Comparison of ENCODE assay signal across 17 cellular contexts in the genomic region with DNA sequence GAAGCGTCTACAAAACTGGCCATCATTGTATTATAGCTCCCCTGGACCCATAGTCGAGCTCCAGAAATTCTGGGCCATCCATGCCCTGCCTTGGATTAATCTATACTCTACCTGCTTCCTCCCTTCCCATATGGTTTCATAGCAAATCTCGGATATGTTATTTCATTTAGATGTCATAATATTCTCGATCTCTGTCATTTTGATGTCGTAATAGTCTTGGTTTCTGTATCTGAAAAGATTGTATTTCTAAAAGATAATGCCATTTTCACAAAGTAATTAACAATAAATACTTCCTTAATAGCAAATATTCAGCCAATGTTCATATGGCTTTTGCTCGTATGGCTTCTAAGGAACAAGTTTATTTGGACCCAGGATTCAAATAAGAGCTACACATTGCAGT. TPM values are rescaled to one million over a fixed set of nuclear protein-coding genes. Genes with fewer than 3 reads are reported as not detected.
A peak's percentile ranks its signal among the peaks of the same experiment; 100 is the strongest.
DNase-seq lines count a peak whose midpoint lies in the region; ATAC-seq and TF ChIP-seq lines count a peak whose summit lies in the region.
"Had no signal": no experiment of that assay in that cellular context is flagged by ENCODE, and none has a peak within 500 bp of the region (broad histone marks: within the 10 kb centered on the region; RNA-seq: fewer than 3 reads in every experiment).

No MANE protein-coding gene starts in this region.

- DNase-seq in natural killer cell (no peak), T-helper 17 cell (no peak), immature natural killer cell (no peak), H4 (ENCODE audit: low spot score) (no peak), activated gamma-delta T cell (lab: John Stamatoyannopoulos, UW) (no peak)
- DNase-seq in natural killer cell treated with Interleukin-12 subunit alpha and Interleukin-12 subunit beta and Interleukin-15 and Interleukin-18, amount 100 ng/mL, for 72 hours (ENCODE audit: low spot score) = no peak
- DNase-seq: C1 segment of cervical spinal cord; CD4-positive, alpha-beta memory T cell; DMS 273 treated with DMSO at 0.1 percent for 48 hours; DMS79; EL; GDM1; GM23248; H9 had no signal

- H3K9me3 Mint-ChIP-seq in natural killer cell (no peaks in the 10 kb centered on the region), immature natural killer cell (no peaks in the 10 kb centered on the region)
- H3K9me3 Mint-ChIP-seq in natural killer cell treated with Interleukin-12 subunit alpha and Interleukin-12 subunit beta and Interleukin-15 and Interleukin-18, amount 100 ng/mL, for 72 hours = no peaks in the 10 kb centered on the region
- H3K9me3 Mint-ChIP-seq: H9 had no signal

- intact Hi-C loops in natural killer cell (cut with micrococcal nuclease) = no loop called here

- H3K27ac Mint-ChIP-seq in natural killer cell (peak overlapping the region; percentile 35 to 47), T-helper 17 cell (peak overlapping the region; percentile 60), immature natural killer cell (peak overlapping the region in 5 of 6 donors; percentile 30 to 84 (median 62))
- H3K27ac Mint-ChIP-seq in natural killer cell treated with Interleukin-12 subunit alpha and Interleukin-12 subunit beta and Interleukin-15 and Interleukin-18, amount 100 ng/mL, for 72 hours = peak overlapping the region in 1 of 2 donors; percentile 20
- H3K27ac Mint-ChIP-seq: H9 had no signal

- no peak for ATAC-seq in natural killer cell
- no peak for ATAC-seq in natural killer cell treated with Interleukin-12 subunit alpha and Interleukin-12 subunit beta and Interleukin-15 and Interleukin-18, amount 100 ng/mL, for 72 hours
- no peak for ATAC-seq in T-helper 17 cell
- ATAC-seq in HG02884 (IDR thresholded peaks at IDR 0.05; ENCODE audit: unreplicated experiment) = no peak
- ATAC-seq: GM12878, HCT116 had no signal

- H3K36me3 Mint-ChIP-seq in natural killer cell = peaks cover 9% of the 10 kb centered on the region
- peaks cover 27% of the 10 kb centered on the region for H3K36me3 Mint-ChIP-seq in natural killer cell treated with Interleukin-12 subunit alpha and Interleukin-12 subunit beta and Interleukin-15 and Interleukin-18, amount 100 ng/mL, for 72 hours
- peaks cover 9% of the 10 kb centered on the region for H3K36me3 Mint-ChIP-seq in T-helper 17 cell (ENCODE audit: low read depth)
- peaks cover 32 to 63% (median 42%) of the 10 kb centered on the region in 3 donors for H3K36me3 Mint-ChIP-seq in immature natural killer cell

- H3K4me1 Mint-ChIP-seq in natural killer cell (peaks cover 13 to 30% of the 10 kb centered on the region in 2 donors), T-helper 17 cell (peaks cover 8% of the 10 kb centered on the region), immature natural killer cell (peaks cover 11 to 81% of the 10 kb centered on the region in 2 donors)
- H3K4me1 Mint-ChIP-seq in natural killer cell treated with Interleukin-12 subunit alpha and Interleukin-12 subunit beta and Interleukin-15 and Interleukin-18, amount 100 ng/mL, for 72 hours (ENCODE audit: low read depth in 2 of 2) = peaks cover 10 to 16% of the 10 kb centered on the region in 2 donors

- no peaks in the 10 kb centered on the region for H3K27me3 Mint-ChIP-seq in natural killer cell (ENCODE audit: low read depth in 2 of 2)
- H3K27me3 Mint-ChIP-seq in natural killer cell treated with Interleukin-12 subunit alpha and Interleukin-12 subunit beta and Interleukin-15 and Interleukin-18, amount 100 ng/mL, for 72 hours = no peaks in the 10 kb centered on the region
- no peaks in the 10 kb centered on the region for H3K27me3 Mint-ChIP-seq in T-helper 17 cell
- no peaks in the 10 kb centered on the region for H3K27me3 Mint-ChIP-seq in immature natural killer cell (ENCODE audit: low read depth in 3 of 3)
- H3K27me3 Mint-ChIP-seq: CD4-positive, alpha-beta memory T cell had no signal

- no peak overlapping the region for H3K4me3 Mint-ChIP-seq in natural killer cell
- no peak overlapping the region for H3K4me3 Mint-ChIP-seq in natural killer cell treated with Interleukin-12 subunit alpha and Interleukin-12 subunit beta and Interleukin-15 and Interleukin-18, amount 100 ng/mL, for 72 hours
- no peak overlapping the region for H3K4me3 Mint-ChIP-seq in T-helper 17 cell
- H3K4me3 Mint-ChIP-seq in immature natural killer cell = peak overlapping the region in 1 of 5 donors; percentile 15
- H3K4me3 Mint-ChIP-seq: CD4-positive, alpha-beta memory T cell; H9 had no signal

- H3K9me3 ChIP-seq in T-helper 17 cell (ENCODE audit: control insufficient read depth, low read length, poor library complexity, severe bottlenecking) = no peaks in the 10 kb centered on the region

- TF ChIP-seq CTCF in natural killer cell (IDR thresholded peaks at IDR 0.05) = no peak

RNA-seq across cellular contexts. Expression of a gene that starts 35.1 kb away (rescaled TPM):
- total RNA-seq in natural killer cell (100 to 1,000 TPM; 166 to 308 (median 170) TPM), T-helper 17 cell (10 to 100 TPM; 74.2 to 85.8 TPM)
- total RNA-seq in natural killer cell treated with Interleukin-12 subunit alpha and Interleukin-12 subunit beta and Interleukin-15 and Interleukin-18, amount 100 ng/mL, for 72 hours = 10 to 100 TPM; 39.4 to 71.6 TPM
- 10 to 100 TPM; 23.1 to 64.8 (median 26.9) TPM for polyA plus RNA-seq in immature natural killer cell
- total RNA-seq in H4 (2014; rRNA removed; shearing (Covaris generic)) = 6.8 and 7.8 TPM in 2 replicates
